ENCODE assay signal across 13 cellular contexts in the genomic region with DNA sequence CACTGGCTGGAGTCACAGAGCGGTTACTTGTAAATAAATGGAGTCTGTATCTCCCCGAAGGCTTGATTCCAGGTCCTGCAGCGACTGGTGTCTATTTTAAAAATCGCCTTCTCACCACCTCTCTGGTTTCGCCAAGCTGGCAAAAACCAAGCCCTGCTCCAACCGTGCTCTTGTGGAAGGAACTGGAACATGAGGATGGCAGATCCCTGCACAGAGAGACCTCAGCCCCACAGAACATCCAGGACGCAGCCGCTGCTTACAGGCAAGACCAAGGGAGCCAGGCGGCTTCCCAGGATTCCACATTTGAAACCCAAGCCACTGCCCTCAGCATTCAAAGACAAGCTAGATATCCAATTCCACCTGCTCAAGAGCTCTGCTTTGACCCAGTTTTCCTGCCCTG. TPM values are rescaled to one million over a fixed set of nuclear protein-coding genes. Genes with fewer than 3 reads are reported as not detected.
DNase-seq lines count a peak whose midpoint lies in the region; ATAC-seq and TF ChIP-seq lines count a peak whose summit lies in the region.
"Had no signal": no experiment of that assay in that cellular context is flagged by ENCODE, and none has a peak within 500 bp of the region (broad histone marks: within the 10 kb centered on the region; RNA-seq: fewer than 3 reads in every experiment).

No MANE protein-coding gene starts in this region.

- no peak overlapping the region for H4K5ac ChIP-seq in H9 (ENCODE audit: insufficient read length, low read depth, low read length)

- no peak overlapping the region for H2BK20ac ChIP-seq in H9 (ENCODE audit: low read depth, low read length, poor library complexity, severe bottlenecking)

- H3K9ac ChIP-seq in BLaER1 (no peak overlapping the region), H9 (ENCODE audit: extremely low read depth, insufficient read length, low read length) (no peak overlapping the region)

- no peak overlapping the region for H3K14ac ChIP-seq in H9 (ENCODE audit: insufficient read depth, low read length)

- no peak for ATAC-seq in naive thymus-derived CD4-positive, alpha-beta T cell
- no peak for ATAC-seq in HG03521 (IDR thresholded peaks at IDR 0.05; ENCODE audit: unreplicated experiment)

- peak overlapping the region; percentile 83 for H3K4me2 ChIP-seq in BLaER1
- no peak overlapping the region for H3K4me2 ChIP-seq in H9 (ENCODE audit: insufficient read depth, insufficient read length, low read length)

- H3K9me3 Mint-ChIP-seq in H9, result 0 out of 5 replicates have a peak, but pooled peaks cover 0 to 2% of the 10 kb centered on the region in 2 experiments
- H3K9me3 Mint-ChIP-seq in activated naive CD8-positive, alpha-beta T cell (ENCODE audit: low read depth), result no peaks in the 10 kb centered on the region
- H3K9me3 Mint-ChIP-seq in naive thymus-derived CD4-positive, alpha-beta T cell, result peaks cover 0 to 8% (median 0%) of the 10 kb centered on the region in 11 donors

- no peak overlapping the region for H4K8ac ChIP-seq in H9 (replicated peaks; ENCODE audit: insufficient read length, low read depth, low read length)

- H3K79me1 ChIP-seq in H9 (ENCODE audit: insufficient read depth, low read depth, low read length, poor library complexity, severe bottlenecking), result no peaks in the 10 kb centered on the region

- H3K9me3 ChIP-seq in BLaER1 (peaks cover 23% of the 10 kb centered on the region), H9 (ENCODE audit: control insufficient read depth, low read depth, low read length) (no peaks in the 10 kb centered on the region)
- peaks cover 0 to 4% (median 0%) of the 10 kb centered on the region in 3 experiments for H3K9me3 ChIP-seq in naive thymus-derived CD4-positive, alpha-beta T cell (ENCODE audit: control insufficient read depth in 2 of 3, low read length in 3 of 3)

- no peak overlapping the region for H2BK12ac ChIP-seq in H9 (ENCODE audit: insufficient read length, low read depth, low read length)

- H2BK15ac ChIP-seq in H9 (ENCODE audit: low read depth, low read length), result no peak overlapping the region

- no peak overlapping the region for H4K91ac ChIP-seq in H9 (ENCODE audit: insufficient read length, low read depth, low read length)

- H2AK5ac ChIP-seq in H9 (ENCODE audit: insufficient read length, low read length), result no peak overlapping the region

- H3K27ac Mint-ChIP-seq in H9, result peak overlapping the region; percentile 42 to 77 (median 73); a peak in 6 of 7 replicates
- H3K27ac Mint-ChIP-seq in activated naive CD8-positive, alpha-beta T cell, result peak overlapping the region; percentile 97
- peak overlapping the region; percentile 88 to 99 (median 93) for H3K27ac Mint-ChIP-seq in naive thymus-derived CD4-positive, alpha-beta T cell

- no CpG with 5 or more reads among the region's 9 CpGs for WGBS in H9 (ENCODE audit: extremely low coverage, insufficient read length, low lambda C conversion rate)

- no peak overlapping the region for H3K23ac ChIP-seq in H9 (ENCODE audit: insufficient read length, low read depth, low read length)

- H3K36me3 Mint-ChIP-seq in H9 (ENCODE audit: insufficient read depth in 1 of 3, low read depth in 3 of 3), result peaks cover 14 to 30% (median 22%) of the 10 kb centered on the region in 3 experiments
- H3K36me3 Mint-ChIP-seq in activated naive CD8-positive, alpha-beta T cell, result peaks cover 34% of the 10 kb centered on the region
- H3K36me3 Mint-ChIP-seq in naive thymus-derived CD4-positive, alpha-beta T cell, result peaks cover 16 to 46% (median 40%) of the 10 kb centered on the region in 5 donors

- no peak overlapping the region for H3K4me3 ChIP-seq in BLaER1
- peak overlapping the region; percentile 11 for H3K4me3 ChIP-seq in naive thymus-derived CD4-positive, alpha-beta T cell (ENCODE audit: low read length)
- H3K4me3 ChIP-seq: skin epidermis had no signal

- peaks cover 46% of the 10 kb centered on the region for H3K36me3 ChIP-seq in BLaER1
- H3K36me3 ChIP-seq in naive thymus-derived CD4-positive, alpha-beta T cell (ENCODE audit: control insufficient read depth in 2 of 3, insufficient read depth in 3 of 3, low read length in 3 of 3), result peaks cover 0 to 14% (median 0%) of the 10 kb centered on the region in 3 experiments

- H4K20me1 ChIP-seq in BLaER1, result peaks cover 87% of the 10 kb centered on the region
- peaks cover 4% of the 10 kb centered on the region for H4K20me1 ChIP-seq in H9 (ENCODE audit: control insufficient read depth, insufficient read depth, insufficient read length)

- no peaks in the 10 kb centered on the region for H3K27me3 Mint-ChIP-seq in H9 (ENCODE audit: low read depth)
- no peaks in the 10 kb centered on the region for H3K27me3 Mint-ChIP-seq in activated naive CD8-positive, alpha-beta T cell
- H3K27me3 Mint-ChIP-seq in naive thymus-derived CD4-positive, alpha-beta T cell, result no peaks in the 10 kb centered on the region

- H3T11ph ChIP-seq in H9 (ENCODE audit: low read length), result no peak overlapping the region

- H3K4me1 ChIP-seq in BLaER1 (peaks cover 69% of the 10 kb centered on the region), H9 (ENCODE audit: insufficient read depth, low read length) (peaks cover 3% of the 10 kb centered on the region; the same call in 1 of the 2 replicates)
- peaks cover 69 to 75% of the 10 kb centered on the region in 2 donors for H3K4me1 ChIP-seq in naive thymus-derived CD4-positive, alpha-beta T cell (ENCODE audit: control insufficient read depth in 2 of 2, insufficient read depth in 2 of 2, low read length in 2 of 2)

- H3K4me3 Mint-ChIP-seq in H9, result no peak overlapping the region
- peak overlapping the region; percentile 94 for H3K4me3 Mint-ChIP-seq in activated naive CD8-positive, alpha-beta T cell
- H3K4me3 Mint-ChIP-seq in naive thymus-derived CD4-positive, alpha-beta T cell, result peak overlapping the region; percentile 85 to 100 (median 90)

- H3K27ac ChIP-seq in BLaER1 (peak overlapping the region; percentile 3; the same call in 1 of the 2 replicates), H9 (ENCODE audit: insufficient read length, low read depth, low read length) (no peak overlapping the region)
- H3K27ac ChIP-seq in naive thymus-derived CD4-positive, alpha-beta T cell (ENCODE audit: low read depth, low read length), result peak overlapping the region; percentile 68

- H2AFZ ChIP-seq in H9 (ENCODE audit: low read length), result no peak overlapping the region

- no peak overlapping the region for H3K4ac ChIP-seq in H9 (ENCODE audit: low read depth, low read length)

- no peak for TF ChIP-seq CTCF in H9 (conservative IDR thresholded peaks at IDR 0.05)

- H3K27me3 ChIP-seq in BLaER1 (no peaks in the 10 kb centered on the region), H9 (ENCODE audit: insufficient read depth, low read length) (no peaks in the 10 kb centered on the region)
- H3K27me3 ChIP-seq in naive thymus-derived CD4-positive, alpha-beta T cell (ENCODE audit: control insufficient read depth in 2 of 2, insufficient read depth in 2 of 2, low read length in 2 of 2), result no peaks in the 10 kb centered on the region

- H3K23me2 ChIP-seq in H9 (ENCODE audit: insufficient read length, low read depth, low read length, poor library complexity, severe bottlenecking), result no peaks in the 10 kb centered on the region

- no peak overlapping the region for H3K56ac ChIP-seq in H9 (ENCODE audit: insufficient read length, low read depth, low read length)

- POLR2A ChIA-PET in naive thymus-derived CD4-positive, alpha-beta T cell (lab: Charles Lee), result interaction anchor here (0.8 to 5.3 kb wide), 10 partner anchors 13 to 65 kb away, joined by 3 to 45 read pairs (median 8); no protein-coding TSS in a partner anchor

- DNase-seq in H9 (no peak), HT-29 (ENCODE audit: low spot score) (no peak), putamen (ENCODE audit: low spot score) (no peak), NCI-H1105 (lab: John Stamatoyannopoulos, UW) (no peak)
- peak in 1 of 9 donors; percentile 22 for DNase-seq in naive thymus-derived CD4-positive, alpha-beta T cell
- DNase-seq: effector CD8-positive, alpha-beta T cell; HCEC 1CT; NCI-H187; OCI-M1 had no signal

- no peak overlapping the region for H2BK5ac ChIP-seq in H9 (ENCODE audit: insufficient read length, low read length)

- intact Hi-C loops in naive thymus-derived CD4-positive, alpha-beta T cell (cut with micrococcal nuclease), result loop anchor here in 1 of 2 donors (5.0 kb wide), 1 partner anchor 166 kb away; a partner anchor contains a TSS

- CTCF ChIA-PET in naive thymus-derived CD4-positive, alpha-beta T cell (lab: Charles Lee), result interaction anchor here (1.4 to 2.6 kb wide), 2 partner anchors 15 to 66 kb away, joined by 3 to 17 read pairs; no protein-coding TSS in a partner anchor

- H2BK120ac ChIP-seq in H9 (ENCODE audit: low read depth, low read length, poor library complexity, severe bottlenecking), result no peak overlapping the region

- peaks cover 43 to 44% of the 10 kb centered on the region in 2 experiments for H3K4me1 Mint-ChIP-seq in H9
- peaks cover 84% of the 10 kb centered on the region for H3K4me1 Mint-ChIP-seq in activated naive CD8-positive, alpha-beta T cell (ENCODE audit: low read depth)
- peaks cover 73 to 96% (median 90%) of the 10 kb centered on the region in 7 donors for H3K4me1 Mint-ChIP-seq in naive thymus-derived CD4-positive, alpha-beta T cell

- peaks cover 17% of the 10 kb centered on the region; the same call in 1 of the 2 replicates for H3K79me2 ChIP-seq in H9 (ENCODE audit: insufficient read depth, low read length)

- H3K18ac ChIP-seq in H9 (ENCODE audit: insufficient read length, low read depth, low read length), result no peak overlapping the region

RNA-seq across cellular contexts. Expression of a gene that starts 15.0 kb away (rescaled TPM):
- 41.8 and 47.2 TPM in 2 replicates for total RNA-seq in H9 (2021)
- total RNA-seq in naive thymus-derived CD4-positive, alpha-beta T cell, result 100 to 1,000 TPM; 389 to 465 (median 460) TPM
- 100 to 1,000 TPM; 114 to 268 TPM for polyA plus RNA-seq in naive thymus-derived CD4-positive, alpha-beta T cell
- total RNA-seq in HT-29 (2014; rRNA removed; shearing (Covaris generic)), result 13.2 and 18.5 TPM in 2 replicates

Comparison
In these comparisons a context has a peak if more than half of its experiments do, and no peak if none do; other contexts are left out.
1. H3K4me3 Mint-ChIP-seq: peak in activated naive CD8-positive, alpha-beta T cell (single experiment) and naive thymus-derived CD4-positive, alpha-beta T cell (10 of 10); none in H9 (0 of 2).
2. Peak in every context shown above with its lines, with median percentiles within 50 percentile points of each other: H3K27ac Mint-ChIP-seq.